In the genomic region with DNA sequence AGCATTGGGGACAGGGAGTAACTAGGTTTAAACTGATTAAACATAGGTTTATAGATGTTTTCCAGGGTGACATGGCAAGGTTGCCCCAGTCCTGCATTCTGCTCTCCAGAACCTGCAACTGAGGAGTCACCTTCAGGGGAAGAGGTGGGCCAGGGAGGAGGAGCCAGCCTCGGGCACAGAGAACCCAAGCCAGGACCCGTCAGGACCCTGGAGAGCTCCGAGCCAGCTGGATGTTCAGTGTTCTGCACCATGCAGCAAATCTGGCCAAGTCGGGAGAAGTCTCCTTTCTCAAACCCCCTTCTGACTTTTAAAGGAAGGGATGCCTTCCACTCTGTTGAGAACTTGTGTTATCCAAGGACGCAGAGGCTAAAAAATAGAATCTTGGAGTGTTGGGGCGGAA, we compare ENCODE assay signal across 7 cellular contexts.
DNase-seq lines count a peak whose midpoint lies in the region; ATAC-seq and TF ChIP-seq lines count a peak whose summit lies in the region.

No MANE protein-coding gene starts in this region.

- intact Hi-C loops in IMR-90 (cut with micrococcal nuclease) (no loop called here), aorta (cut with DNase I) (no loop called here)

- no peak overlapping the region for H2AK9ac ChIP-seq in IMR-90 (replicated peaks; ENCODE audit: low read depth, low read length, poor library complexity)

- H3K27ac ChIP-seq in IMR-90 (ENCODE audit: insufficient read depth, low read length) (no peak overlapping the region), aorta (ENCODE audit: low read depth in 1 of 2, low read length in 2 of 2) (no peak overlapping the region)

- ATAC-seq in IMR-90 (ENCODE audit: low read depth) = peak; percentile 84
- no peak for ATAC-seq in aorta (ENCODE audit: low FRiP score)
- ATAC-seq in HG02623 (IDR thresholded peaks at IDR 0.05; ENCODE audit: unreplicated experiment) = no peak
- no peak for ATAC-seq in HG03520 (IDR thresholded peaks at IDR 0.05; ENCODE audit: unreplicated experiment)

- peak; percentile 32 for DNase-seq in IMR-90
- peak; percentile 58 to 61 for DNase-seq in activated CD4-positive, alpha-beta T cell treated with anti-CD3 and anti-CD28 coated beads, Interleukin-2, amount 50 U/mL, for 48 hours
- DNase-seq in germinal center (ENCODE audit: low spot score) = peak; percentile 35
- DNase-seq in stimulated activated CD8-positive, alpha-beta memory T cell treated with anti-CD3 and anti-CD28 coated beads, Interleukin-12 subunit alpha, Interleukin-12 subunit beta, amount 100 ng/mL, for 1 hour (ENCODE audit: low read depth) = peak; percentile 9
- no peak for DNase-seq in aorta

- H3K4me1 ChIP-seq in IMR-90 (ENCODE audit: control insufficient read depth, insufficient read depth, low read length) (no peaks in the 10 kb centered on the region), aorta (ENCODE audit: control insufficient read depth in 1 of 2, insufficient read depth in 2 of 2, low read length in 2 of 2) (no peaks in the 10 kb centered on the region)

- no peak overlapping the region for H4K8ac ChIP-seq in IMR-90 (ENCODE audit: low read depth in 2 of 2, low read length in 2 of 2)

- no peak overlapping the region for H4K5ac ChIP-seq in IMR-90 (ENCODE audit: low read depth, low read length)

- TF ChIP-seq POLR2A in IMR-90 (IDR thresholded peaks at IDR 0.05; ENCODE audit: low read depth, low read length) = no peak

- no CpG with 5 or more reads among the region's 6 CpGs for WGBS in IMR-90 (ENCODE audit: extremely low coverage in 2 of 2, insufficient read length in 1 of 2), 2 experiments
- WGBS in aorta, 2 donors = 10 to 11% methylated on average over 6 of the region's 6 CpGs

- H3K27me3 ChIP-seq in IMR-90 (ENCODE audit: control insufficient read depth, insufficient read depth, low read length) = no peaks in the 10 kb centered on the region
- H3K27me3 ChIP-seq in aorta (ENCODE audit: control insufficient read depth in 1 of 2, insufficient read depth in 2 of 2, low read length in 1 of 2) = no peaks in the 10 kb centered on the region

- no peak overlapping the region for H2BK5ac ChIP-seq in IMR-90 (ENCODE audit: low read depth, low read length, poor library complexity, severe bottlenecking)

- no peaks in the 10 kb centered on the region for H3K9me1 ChIP-seq in IMR-90 (ENCODE audit: insufficient read depth, low read length)

- in situ Hi-C loops in IMR-90 (cut with MboI; ENCODE audit: low sequenced_read_pairs) = loop anchor here (25.0 kb wide), 2 partner anchors 583 to 908 kb away; no protein-coding TSS in a partner anchor

- no peaks in the 10 kb centered on the region for H4K20me1 ChIP-seq in IMR-90 (ENCODE audit: insufficient read depth, low read length)

- H3K4ac ChIP-seq in IMR-90 (ENCODE audit: low read depth, low read length) = no peak overlapping the region

- H3K4me3 ChIP-seq in IMR-90 (ENCODE audit: insufficient read depth, low read depth, low read length) (no peak overlapping the region), aorta (ENCODE audit: low read length in 2 of 2) (no peak overlapping the region)

- H2AK5ac ChIP-seq in IMR-90 (ENCODE audit: low read depth, low read length) = no peak overlapping the region

- H2AFZ ChIP-seq in IMR-90 (replicated peaks; ENCODE audit: low read length, poor library complexity) = no peak overlapping the region

- H3K9ac ChIP-seq in IMR-90 (ENCODE audit: low read depth, low read length) = no peak overlapping the region

- no peaks in the 10 kb centered on the region for H3K9me3 ChIP-seq in IMR-90 (ENCODE audit: control insufficient read depth, insufficient read depth, low read length)
- no peaks in the 10 kb centered on the region for H3K9me3 ChIP-seq in aorta (ENCODE audit: control insufficient read depth, low read length)

- no peak overlapping the region for H2BK20ac ChIP-seq in IMR-90 (ENCODE audit: low read depth, low read length)

- no TSS peak for BruUV-seq in IMR-90 (replicated peaks; lab: Mats Ljungman, UMichigan)

- no peak overlapping the region for H2BK120ac ChIP-seq in IMR-90 (ENCODE audit: low read depth, low read length)

- CTCF ChIA-PET in IMR-90 (lab: Yijun Ruan, JAX) = no interaction called here

- H3K56ac ChIP-seq in IMR-90 (ENCODE audit: extremely low read depth, insufficient read depth, low read length) = no peak overlapping the region

- no peak for TF ChIP-seq RAD21 in IMR-90 (IDR thresholded peaks at IDR 0.05; ENCODE audit: low read length)

- no peak overlapping the region for H2BK15ac ChIP-seq in IMR-90 (ENCODE audit: low read depth, low read length)

- no peak overlapping the region for H3K4me2 ChIP-seq in IMR-90 (ENCODE audit: low read depth, low read length)

- no peaks in the 10 kb centered on the region for H3K79me1 ChIP-seq in IMR-90 (ENCODE audit: low read depth in 1 of 2, low read length in 2 of 2)

- H3K23ac ChIP-seq in IMR-90 (ENCODE audit: low read depth, low read length) = no peak overlapping the region

- dilution Hi-C loops in IMR-90 (cut with HindIII; ENCODE audit: low sequenced_read_pairs, unreplicated experiment) = no loop called here

- H3K14ac ChIP-seq in IMR-90 (replicated peaks; ENCODE audit: low read depth, low read length) = no peak overlapping the region

- H3K18ac ChIP-seq in IMR-90 (ENCODE audit: low read depth, low read length) = no peak overlapping the region

- H4K91ac ChIP-seq in IMR-90 (ENCODE audit: insufficient read depth, low read depth, low read length) = no peak overlapping the region

- H3K36me3 ChIP-seq in IMR-90 (ENCODE audit: control insufficient read depth, insufficient read depth, low read length) (no peaks in the 10 kb centered on the region), aorta (ENCODE audit: control insufficient read depth in 1 of 2, insufficient read depth in 2 of 2, low read length in 1 of 2) (no peaks in the 10 kb centered on the region)

- POLR2A ChIA-PET in IMR-90 (lab: Charles Lee; ENCODE audit: unreplicated experiment) = interaction anchor here (0.6 kb wide), 1 partner anchor 49 kb away, joined by 3 read pairs; no protein-coding TSS in a partner anchor

- TF ChIP-seq CTCF in IMR-90 (conservative IDR thresholded peaks at IDR 0.05; ENCODE audit: low read depth, low read length) = no peak

TF ChIP-seq in IMR-90, 13 proteins besides CTCF, POLR2A, EP300 and RAD21:
- TF ChIP-seq BHLHE40 (IDR thresholded peaks at IDR 0.05; ENCODE audit: low read depth, low read length) (no peak), USF2 (IDR thresholded peaks at IDR 0.05; ENCODE audit: low read depth, low read length) (no peak), MXI1 (IDR thresholded peaks at IDR 0.05; ENCODE audit: borderline replicate concordance, low read depth, low read length) (no peak), RCOR1 (IDR thresholded peaks at IDR 0.05; ENCODE audit: insufficient replicate concordance, low read length) (no peak), CHD1 (IDR thresholded peaks at IDR 0.05; ENCODE audit: low read depth, low read length) (no peak), MAFK (IDR thresholded peaks at IDR 0.05; ENCODE audit: low read depth, low read length) (no peak), SMC3 (IDR thresholded peaks at IDR 0.05; ENCODE audit: low read depth, low read length) (no peak), FOS (IDR thresholded peaks at IDR 0.05; ENCODE audit: low read depth, low read length) (no peak), ELK1 (IDR thresholded peaks at IDR 0.05; ENCODE audit: borderline replicate concordance, low read depth, low read length) (no peak), MAZ (IDR thresholded peaks at IDR 0.05; ENCODE audit: borderline replicate concordance, low read depth, low read length) (no peak), RFX5 (IDR thresholded peaks at IDR 0.05; ENCODE audit: low read depth, low read length) (no peak), CEBPB (IDR thresholded peaks at IDR 0.05; ENCODE audit: low read depth, low read length) (no peak), NFE2L2 (IDR thresholded peaks at IDR 0.05; ENCODE audit: low read depth, low read length) (no peak)

Comparison
In these comparisons a context has a peak if more than half of its experiments do, and no peak if none do; other contexts are left out.
1. DNase-seq: peak in IMR-90 (single experiment), activated CD4-positive, alpha-beta T cell treated with anti-CD3 and anti-CD28 coated beads, Interleukin-2, amount 50 U/mL, for 48 hours (2 of 2), germinal center (single experiment) and stimulated activated CD8-positive, alpha-beta memory T cell treated with anti-CD3 and anti-CD28 coated beads, Interleukin-12 subunit alpha, Interleukin-12 subunit beta, amount 100 ng/mL, for 1 hour (single experiment); none in aorta (0 of 2).